ENCODE assay signal across 8 cellular contexts in the genomic region with DNA sequence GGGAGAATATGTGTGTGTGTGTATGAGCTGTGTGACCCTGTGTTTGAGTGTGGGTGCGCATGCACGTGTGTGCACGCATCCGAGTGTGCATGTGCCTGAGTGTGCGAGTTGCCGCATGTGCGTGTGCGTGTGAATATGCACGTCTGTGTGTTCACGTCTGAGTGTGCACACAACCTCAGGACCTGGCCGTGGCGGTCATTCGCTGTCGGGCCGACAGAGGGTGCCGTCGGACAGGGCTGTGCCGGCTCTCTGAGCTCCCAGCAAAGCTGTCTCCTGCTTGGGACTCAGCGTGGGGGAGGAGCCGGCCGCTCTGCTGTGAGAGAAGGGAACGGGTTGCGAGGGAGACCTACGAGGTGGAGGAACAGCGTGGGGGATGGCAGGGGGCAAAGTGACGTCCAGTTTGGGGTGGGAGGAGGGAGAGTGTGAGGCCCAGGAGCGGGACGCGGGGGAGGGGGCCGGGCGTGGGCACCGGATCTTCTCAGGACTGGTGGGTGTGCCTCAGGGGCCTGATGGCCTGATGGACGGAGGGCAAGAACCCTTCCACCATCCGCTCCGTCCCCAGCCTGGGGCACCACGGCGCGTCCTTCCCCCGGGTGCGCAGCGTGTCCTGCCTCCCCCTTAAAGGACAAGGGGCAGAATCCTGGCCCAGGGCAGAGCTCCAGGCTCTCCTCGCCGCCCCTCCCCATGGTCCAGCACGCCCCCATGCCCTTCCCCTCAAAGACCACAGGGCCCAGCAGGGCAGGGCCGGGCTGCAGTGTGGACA. TPM values are rescaled to one million over a fixed set of nuclear protein-coding genes. Genes with fewer than 3 reads are reported as not detected.
DNase-seq lines count a peak whose midpoint lies in the region; ATAC-seq and TF ChIP-seq lines count a peak whose summit lies in the region.

No MANE protein-coding gene starts in this region.

- ATAC-seq in GM23338 (peak; percentile 76), T-cell (replicated peaks in 1 of 4) (peak; percentile 95 to 99 (median 96)), left cardiac atrium (peak; percentile 90 to 95)
- ATAC-seq in activated naive CD8-positive, alpha-beta T cell treated with anti-CD3 and anti-CD28 coated beads, Interleukin-2, amount 50 U/mL, for 24 hours: peak; percentile 91

- TF ChIP-seq CTCF in GM23338 (conservative IDR thresholded peaks at IDR 0.05; ENCODE audit: low read depth in 2 of 2) (peak; percentile 68 to 98), prostate gland (IDR thresholded peaks at IDR 0.05) (peak; percentile 42 to 95 (median 80))

- POLR2A ChIA-PET in T-cell (lab: Charles Lee): no interaction called here

- peaks cover 41% of the 10 kb centered on the region for H3K4me1 Mint-ChIP-seq in GM23338
- H3K4me1 Mint-ChIP-seq in T-cell: peaks cover 16 to 24% (median 16%) of the 10 kb centered on the region in 3 donors
- H3K4me1 Mint-ChIP-seq in activated naive CD8-positive, alpha-beta T cell treated with anti-CD3 and anti-CD28 coated beads, Interleukin-2, amount 50 U/mL, for 24 hours: peaks cover 22% of the 10 kb centered on the region

- H3K4me1 ChIP-seq in GM23338 (ENCODE audit: insufficient read depth) (peaks cover 34% of the 10 kb centered on the region), prostate gland (replicated peaks) (no peaks in the 10 kb centered on the region)

- no peak overlapping the region for H3K27ac Mint-ChIP-seq in GM23338
- no peak overlapping the region for H3K27ac Mint-ChIP-seq in T-cell
- peak overlapping the region; percentile 40 for H3K27ac Mint-ChIP-seq in activated naive CD8-positive, alpha-beta T cell treated with anti-CD3 and anti-CD28 coated beads, Interleukin-2, amount 50 U/mL, for 24 hours

- TF ChIP-seq POLR2A in prostate gland (IDR thresholded peaks at IDR 0.05): no peak

- no peaks in the 10 kb centered on the region for H4K20me1 ChIP-seq in GM23338 (replicated peaks; ENCODE audit: insufficient read depth)

- H3K27ac ChIP-seq in GM23338 (ENCODE audit: low read depth) (no peak overlapping the region), prostate gland (no peak overlapping the region)

- H3K36me3 Mint-ChIP-seq in GM23338 (ENCODE audit: low read depth) (no peaks in the 10 kb centered on the region; the same call in 2 of the 3 replicates), T-cell (no peaks in the 10 kb centered on the region)
- H3K36me3 Mint-ChIP-seq in activated naive CD8-positive, alpha-beta T cell treated with anti-CD3 and anti-CD28 coated beads, Interleukin-2, amount 50 U/mL, for 24 hours (ENCODE audit: low read depth): no peaks in the 10 kb centered on the region

- WGBS in prostate gland: 2% methylated on average over 45 of the region's 45 CpGs

- CTCF ChIA-PET in T-cell (lab: Charles Lee): interaction anchor here (0.6 to 2.0 kb wide), 10 partner anchors 8 to 206 kb away, joined by 3 to 18 read pairs (median 5); no protein-coding TSS in a partner anchor

- peak overlapping the region; percentile 86 for H3K4me2 ChIP-seq in GM23338

- H3K9me2 ChIP-seq in GM23338 (ENCODE audit: insufficient read depth): no peaks in the 10 kb centered on the region

- no peaks in the 10 kb centered on the region for H3K36me3 ChIP-seq in GM23338 (ENCODE audit: insufficient read depth)
- no peaks in the 10 kb centered on the region for H3K36me3 ChIP-seq in prostate gland

- peak overlapping the region; percentile 76 for H2AFZ ChIP-seq in GM23338

- H3F3A ChIP-seq in GM23338 (replicated peaks; ENCODE audit: low read depth): peaks cover 12% of the 10 kb centered on the region; the same call in 1 of the 2 replicates

- H3K27me3 Mint-ChIP-seq in GM23338 (ENCODE audit: insufficient read depth, low read depth, poor library complexity) (peaks cover 61% of the 10 kb centered on the region), T-cell (peaks cover 22 to 43% of the 10 kb centered on the region in 2 donors)
- peaks cover 36% of the 10 kb centered on the region for H3K27me3 Mint-ChIP-seq in activated naive CD8-positive, alpha-beta T cell treated with anti-CD3 and anti-CD28 coated beads, Interleukin-2, amount 50 U/mL, for 24 hours

- intact Hi-C loops in left cardiac atrium (cut with DNase I) (loop anchor here in 1 of 2 donors (1.0 kb wide), 1 partner anchor 37 kb away; no protein-coding TSS in a partner anchor), prostate gland (cut with DNase I) (loop anchor here (1.0 kb wide), 1 partner anchor 37 kb away; no protein-coding TSS in a partner anchor)

- H3K4me3 ChIP-seq in GM23338 (peak overlapping the region; percentile 58), prostate gland (no peak overlapping the region)

- peaks cover 2% of the 10 kb centered on the region; the same call in 2 of the 3 replicates for H3K9me3 Mint-ChIP-seq in GM23338
- no peaks in the 10 kb centered on the region for H3K9me3 Mint-ChIP-seq in T-cell
- H3K9me3 Mint-ChIP-seq in activated naive CD8-positive, alpha-beta T cell treated with anti-CD3 and anti-CD28 coated beads, Interleukin-2, amount 50 U/mL, for 24 hours: no peaks in the 10 kb centered on the region

- H3K27me3 ChIP-seq in GM23338 (ENCODE audit: insufficient read depth) (peaks cover 28% of the 10 kb centered on the region), prostate gland (replicated peaks; ENCODE audit: insufficient read depth) (peaks cover 26% of the 10 kb centered on the region)

- DNase-seq in DMS114 treated with DMSO at 0.1 percent for 48 hours (lab: John Stamatoyannopoulos, UW; ENCODE audit: unreplicated experiment): peak; percentile 70
- peak; percentile 93 for DNase-seq in GM23338 (ENCODE audit: low spot score)
- peak; percentile 69 for DNase-seq in NCI-H1105 treated with DMSO at 0.1 percent for 48 hours (lab: John Stamatoyannopoulos, UW)
- DNase-seq in T-cell: peak; percentile 55 to 90 (median 78)
- peak; percentile 93 for DNase-seq in activated naive CD8-positive, alpha-beta T cell treated with anti-CD3 and anti-CD28 coated beads, Interleukin-2, amount 50 U/mL, for 24 hours
- peak; percentile 90 for DNase-seq in left cardiac atrium
- peak; percentile 77 for DNase-seq in prostate gland (ENCODE audit: low spot score)
- peak; percentile 88 for DNase-seq in ureter (ENCODE audit: low spot score)

- H3K4me3 Mint-ChIP-seq in GM23338 (peak overlapping the region; percentile 62), T-cell (peak overlapping the region; percentile 65 to 73 (median 68))
- peak overlapping the region; percentile 55 for H3K4me3 Mint-ChIP-seq in activated naive CD8-positive, alpha-beta T cell treated with anti-CD3 and anti-CD28 coated beads, Interleukin-2, amount 50 U/mL, for 24 hours

- no peaks in the 10 kb centered on the region for H3K79me2 ChIP-seq in GM23338 (replicated peaks; ENCODE audit: insufficient read depth)

- H3K9me3 ChIP-seq in prostate gland: no peaks in the 10 kb centered on the region

RNA-seq across cellular contexts. Expression of a gene that starts 19.9 kb away (rescaled TPM):
- total RNA-seq in GM23338 (2014; rRNA removed; shearing (Covaris generic)): 24.2 and 32.0 TPM in 2 replicates
- 36.1 and 39.3 TPM in 2 replicates for polyA plus RNA-seq in GM23338 (2016; fragmentation: Nextera tagmentation; extraction: Ambion mirVana)
- total RNA-seq in T-cell: 1 to 10 TPM; 5.3 to 8.8 (median 8.3) TPM
- 1 to 10 TPM; 2.1 to 5.7 TPM for total RNA-seq in left cardiac atrium
- total RNA-seq in prostate gland: 1 to 10 TPM in 1 of 2 donors, under 1 TPM in 1; 0.41 to 3.5 TPM
- 10.1 TPM for total RNA-seq in ureter

RNA-seq across cellular contexts. Expression of a gene that starts 34.3 kb away (rescaled TPM):
- 5.0 and 6.6 TPM in 2 replicates for total RNA-seq in GM23338 (2014; rRNA removed; shearing (Covaris generic))
- polyA plus RNA-seq in GM23338 (2016; fragmentation: Nextera tagmentation; extraction: Ambion mirVana): 0.52 TPM in 2 replicates
- total RNA-seq in T-cell (not detected), left cardiac atrium (not detected), prostate gland (1 to 10 TPM in 1 of 2 donors, not detected in 1; 4.0 TPM), ureter (not detected)

RNA-seq across cellular contexts. Expression of a gene that starts 34.5 kb away (rescaled TPM):
- 102 and 106 TPM in 2 replicates for total RNA-seq in GM23338 (2014; rRNA removed; shearing (Covaris generic))
- polyA plus RNA-seq in GM23338 (2016; fragmentation: Nextera tagmentation; extraction: Ambion mirVana): 41.7 and 41.8 TPM in 2 replicates
- 10 to 100 TPM; 33.1 to 43.4 (median 41.2) TPM for total RNA-seq in T-cell
- total RNA-seq in left cardiac atrium: 10 to 100 TPM; 16.8 to 20.2 TPM
- total RNA-seq in prostate gland: 10 to 100 TPM; 38.7 to 42.7 TPM
- 43.1 TPM for total RNA-seq in ureter

RNA-seq across cellular contexts. Expression of a gene that starts 46.1 kb away (rescaled TPM):
- 147 and 162 TPM in 2 replicates for total RNA-seq in GM23338 (2014; rRNA removed; shearing (Covaris generic))
- 61.5 and 72.4 TPM in 2 replicates for polyA plus RNA-seq in GM23338 (2016; fragmentation: Nextera tagmentation; extraction: Ambion mirVana)
- total RNA-seq in T-cell (100 to 1,000 TPM in 3 of 5 donors, 10 to 100 TPM in 2; 70.5 to 116 (median 113) TPM), left cardiac atrium (10 to 100 TPM; 33.8 to 39.1 TPM), prostate gland (10 to 100 TPM; 68.5 to 75.9 TPM), ureter (75.8 TPM)
